In genomic region chr6:108566406-108566805, GRCh38 we compare ENCODE assay signal across 10 cellular contexts. TPM values are rescaled to one million over a fixed set of nuclear protein-coding genes. Genes with fewer than 3 reads are reported as not detected.
DNase-seq lines count a peak whose midpoint lies in the region; ATAC-seq, FAIRE-seq and TF ChIP-seq lines count a peak whose summit lies in the region.
"Had no signal": no experiment of that assay in that cellular context is flagged by ENCODE, and none has a peak within 500 bp of the region (broad histone marks: within the 10 kb centered on the region; RNA-seq: fewer than 3 reads in every experiment).

No MANE protein-coding gene starts in this region.

- peaks cover 17% of the 10 kb centered on the region; the same call in 1 of the 2 replicates for H3K36me3 ChIP-seq in KMS-11 (ENCODE audit: insufficient read depth)
- H3K36me3 ChIP-seq in HepG2 (replicated peaks in 1 of 2; ENCODE audit: control insufficient read depth in 1 of 2, insufficient read depth in 2 of 2, low read length in 2 of 2): peaks cover 16 to 51% of the 10 kb centered on the region in 2 experiments

- no peak overlapping the region for H3K4me3 ChIP-seq in KMS-11 (IDR thresholded peaks at IDR 0.05; ENCODE audit: insufficient read depth, low read depth, low read length)
- no peak overlapping the region; a peak in 1 of 6 replicates for H3K4me3 ChIP-seq in HepG2 (replicated peaks in 1 of 3; ENCODE audit: insufficient read depth in 1 of 3, low read depth in 2 of 3, low read length in 3 of 3)

- TF ChIP-seq POLR2A in HepG2 (IDR thresholded peaks at IDR 0.05; ENCODE audit: insufficient read depth in 1 of 2, low read depth in 2 of 2, low read length in 2 of 2): no peak

- H3K9ac ChIP-seq in KMS-11: peak overlapping the region; percentile 94; the same call in 1 of the 2 replicates
- H3K9ac ChIP-seq in HepG2 (ENCODE audit: insufficient read depth, low read depth, low read length): no peak overlapping the region

- peaks cover 33% of the 10 kb centered on the region for H4K20me1 ChIP-seq in KMS-11 (ENCODE audit: insufficient read depth)
- H4K20me1 ChIP-seq in HepG2 (ENCODE audit: insufficient read depth, low read length): peaks cover 54% of the 10 kb centered on the region

- H3K79me2 ChIP-seq in KMS-11 (ENCODE audit: insufficient read depth, low read depth): peaks cover 100% of the 10 kb centered on the region
- peaks cover 96% of the 10 kb centered on the region for H3K79me2 ChIP-seq in HepG2 (ENCODE audit: insufficient read depth, low read length)

- H3K4me3 Mint-ChIP-seq in activated CD4-positive, alpha-beta memory T cell treated with anti-CD3 and anti-CD28 coated beads, Interleukin-2, amount 10 ng/mL, durations not matched to agents 7 days and 5 days: no peak overlapping the region
- peak overlapping the region; percentile 17 to 69 for H3K4me3 Mint-ChIP-seq in stimulated activated naive B cell treated with anti-CD40 and anti-IgM and Interleukin-4, amounts not matched to agents 10 μg/mL and 1 μg/mL and 100 μg/mL, for 72 hours
- H3K4me3 Mint-ChIP-seq: nephron progenitor cell had no signal

- no peak for ATAC-seq in HepG2
- ATAC-seq in stimulated activated naive B cell treated with anti-CD40 and anti-IgM and Interleukin-4, amounts not matched to agents 10 μg/mL and 1 μg/mL and 100 μg/mL, for 72 hours (replicated peaks): no peak
- ATAC-seq in GM19035 (IDR thresholded peaks at IDR 0.05; ENCODE audit: unreplicated experiment): no peak

- H3K4me1 ChIP-seq in KMS-11 (ENCODE audit: low read depth, poor library complexity, severe bottlenecking) (peaks cover 66% of the 10 kb centered on the region), HepG2 (ENCODE audit: insufficient read depth, low read length) (peaks cover 51% of the 10 kb centered on the region)

- no peak for TF ChIP-seq RAD21 in HepG2 (CRISPR knock-in tag; IDR thresholded peaks at IDR 0.05)

- peaks cover 5% of the 10 kb centered on the region for H3K27me3 Mint-ChIP-seq in activated CD4-positive, alpha-beta memory T cell treated with anti-CD3 and anti-CD28 coated beads, Interleukin-2, amount 10 ng/mL, durations not matched to agents 7 days and 5 days
- peaks cover 6 to 8% of the 10 kb centered on the region in 2 donors for H3K27me3 Mint-ChIP-seq in stimulated activated naive B cell treated with anti-CD40 and anti-IgM and Interleukin-4, amounts not matched to agents 10 μg/mL and 1 μg/mL and 100 μg/mL, for 72 hours

- H3K4me1 Mint-ChIP-seq in activated CD4-positive, alpha-beta memory T cell treated with anti-CD3 and anti-CD28 coated beads, Interleukin-2, amount 10 ng/mL, durations not matched to agents 7 days and 5 days: peaks cover 61% of the 10 kb centered on the region
- H3K4me1 Mint-ChIP-seq in stimulated activated naive B cell treated with anti-CD40 and anti-IgM and Interleukin-4, amounts not matched to agents 10 μg/mL and 1 μg/mL and 100 μg/mL, for 72 hours: peaks cover 36 to 70% of the 10 kb centered on the region in 2 donors

- no TSS peak for BruUV-seq in HepG2 (replicated peaks; lab: Mats Ljungman, UMichigan)

- H3K27ac ChIP-seq in KMS-11 (peak overlapping the region; percentile 91; the same call in 1 of the 2 replicates), HepG2 (ENCODE audit: extremely low read length, insufficient read depth, low read length) (peak overlapping the region; percentile 53)

- in situ Hi-C loops in HepG2 (cut with HindIII; ENCODE audit: extremely low pct_ligation_motif_present, low pct_unique_long_range_greater_than_20kb): no loop called here

- peak overlapping the region; percentile 73 for H3K27ac Mint-ChIP-seq in activated CD4-positive, alpha-beta memory T cell treated with anti-CD3 and anti-CD28 coated beads, Interleukin-2, amount 10 ng/mL, durations not matched to agents 7 days and 5 days
- peak overlapping the region; percentile 87 for H3K27ac Mint-ChIP-seq in stimulated activated naive B cell treated with anti-CD40 and anti-IgM and Interleukin-4, amounts not matched to agents 10 μg/mL and 1 μg/mL and 100 μg/mL, for 72 hours
- H3K27ac Mint-ChIP-seq: nephron progenitor cell had no signal

- H2AFZ ChIP-seq in KMS-11 (ENCODE audit: low read depth) (no peak overlapping the region), HepG2 (ENCODE audit: low read length) (no peak overlapping the region)

- TF ChIP-seq EP300 in HepG2 (IDR thresholded peaks at IDR 0.05; ENCODE audit: low read depth in 2 of 2, low read length in 2 of 2) (no peak), HepG2 (CRISPR knock-in tag; IDR thresholded peaks at IDR 0.05; ENCODE audit: borderline replicate concordance) (no peak)

- POLR2A ChIA-PET in activated CD4-positive, alpha-beta memory T cell treated with anti-CD3 and anti-CD28 coated beads, Interleukin-2, amount 10 ng/mL, durations not matched to agents 7 days and 5 days (lab: Charles Lee): interaction anchor here (1.1 to 3.3 kb wide), 4 partner anchors 9 to 270 kb away, joined by 3 to 11 read pairs (median 4); no protein-coding TSS in a partner anchor
- POLR2A ChIA-PET in HepG2 (lab: Yijun Ruan, JAX): interaction anchor here (0.8 kb wide), 1 partner anchor 197 kb away, joined by 3 read pairs; no protein-coding TSS in a partner anchor

- TF ChIP-seq CTCF in KMS-11 (conservative IDR thresholded peaks at IDR 0.05; ENCODE audit: low read depth, low read length) (no peak), HepG2 (CRISPR knock-in tag; IDR thresholded peaks at IDR 0.05) (no peak), D721Med (IDR thresholded peaks at IDR 0.05; ENCODE audit: insufficient read depth, missing control alignments) (no peak)

- DNase-seq in activated CD4-positive, alpha-beta memory T cell treated with anti-CD3 and anti-CD28 coated beads, Interleukin-2, amount 10 ng/mL, durations not matched to agents 7 days and 5 days: no peak
- DNase-seq in HepG2 (ENCODE audit: low spot score) (no peak), mesenteric fat pad (ENCODE audit: low spot score) (no peak), HCEC 1CT (no peak), D721Med (ENCODE audit: insufficient read length, low spot score) (no peak)
- DNase-seq in stimulated activated naive B cell treated with anti-CD40 and anti-IgM and Interleukin-4, amounts not matched to agents 10 μg/mL and 1 μg/mL and 100 μg/mL, for 72 hours: no peak
- DNase-seq: NCI-H2081 treated with DMSO at 0.1 percent for 48 hours, nephron progenitor cell had no signal

- no peaks in the 10 kb centered on the region for H3K9me3 Mint-ChIP-seq in activated CD4-positive, alpha-beta memory T cell treated with anti-CD3 and anti-CD28 coated beads, Interleukin-2, amount 10 ng/mL, durations not matched to agents 7 days and 5 days
- peaks cover 2 to 3% of the 10 kb centered on the region in 2 donors for H3K9me3 Mint-ChIP-seq in stimulated activated naive B cell treated with anti-CD40 and anti-IgM and Interleukin-4, amounts not matched to agents 10 μg/mL and 1 μg/mL and 100 μg/mL, for 72 hours
- H3K9me3 Mint-ChIP-seq: nephron progenitor cell had no signal

- intact Hi-C loops in HepG2 (cut with micrococcal nuclease; ENCODE audit: unreplicated experiment): loop anchor here (10.0 kb wide), 1 partner anchor 148 kb away; no protein-coding TSS in a partner anchor

- no peak for FAIRE-seq in HepG2 (lab: Jason Lieb, UNC)
- no peak for FAIRE-seq in D721Med (lab: Jason Lieb, UNC)

- H3K9me3 ChIP-seq in HepG2 (ENCODE audit: low read length): no peaks in the 10 kb centered on the region

- H3K27me3 ChIP-seq in KMS-11 (ENCODE audit: insufficient read depth, low read depth) (no peaks in the 10 kb centered on the region), HepG2 (ENCODE audit: control insufficient read depth in 1 of 2, insufficient read depth in 2 of 2, low read length in 2 of 2) (no peaks in the 10 kb centered on the region; a peak in 1 of 5 replicates)

- CTCF ChIA-PET in activated CD4-positive, alpha-beta memory T cell treated with anti-CD3 and anti-CD28 coated beads, Interleukin-2, amount 10 ng/mL, durations not matched to agents 7 days and 5 days (lab: Charles Lee): interaction anchor here (1.0 to 1.6 kb wide), 2 partner anchors 25 to 270 kb away, joined by 3 read pairs; no protein-coding TSS in a partner anchor
- CTCF ChIA-PET in HepG2 (lab: Yijun Ruan, JAX; ENCODE audit: low intra/inter-chr PET ratio, low total read pairs): no interaction called here

- H3K4me2 ChIP-seq in KMS-11: peak overlapping the region; percentile 86
- peak overlapping the region; percentile 94; the same call in 1 of the 2 replicates for H3K4me2 ChIP-seq in HepG2 (ENCODE audit: low read depth, low read length)

- peaks cover 59% of the 10 kb centered on the region for H3K36me3 Mint-ChIP-seq in activated CD4-positive, alpha-beta memory T cell treated with anti-CD3 and anti-CD28 coated beads, Interleukin-2, amount 10 ng/mL, durations not matched to agents 7 days and 5 days (ENCODE audit: low read depth)
- H3K36me3 Mint-ChIP-seq in stimulated activated naive B cell treated with anti-CD40 and anti-IgM and Interleukin-4, amounts not matched to agents 10 μg/mL and 1 μg/mL and 100 μg/mL, for 72 hours: peaks cover 18 to 34% of the 10 kb centered on the region in 2 donors

RNA-seq across cellular contexts. Expression of gene FOXO3, which starts 5.7 kb away (rescaled TPM):
- total RNA-seq in activated CD4-positive, alpha-beta memory T cell treated with anti-CD3 and anti-CD28 coated beads, Interleukin-2, amount 10 ng/mL, durations not matched to agents 7 days and 5 days: 10 to 100 TPM; 19.1 to 19.3 TPM
- total RNA-seq in HepG2 (2016; rRNA removed; fragmentation: Illumina TruSeq; extraction: Trizol) (16.0 and 16.9 TPM in 2 replicates), mesenteric fat pad (94.0 TPM)
- 32.6 and 35.1 TPM in 2 replicates for total RNA-seq in HepG2 (2016; cell fraction: cytosol; rRNA removed; fragmentation: Illumina TruSeq; extraction: Trizol; ENCODE audit: low read depth)
- total RNA-seq in HepG2 (2016; cell fraction: insoluble cytoplasmic fraction; rRNA removed; fragmentation: Illumina TruSeq; extraction: Trizol): 15.7 and 15.9 TPM in 2 replicates
- 26.2 and 29.7 TPM in 2 replicates for total RNA-seq in HepG2 (2016; cell fraction: membrane; rRNA removed; fragmentation: Illumina TruSeq; extraction: Trizol)
- 14.0 and 14.8 TPM in 2 replicates for total RNA-seq in HepG2 (2016; cell fraction: nucleus; rRNA removed; fragmentation: Illumina TruSeq; extraction: Trizol)
- 21.3 and 22.5 TPM in 2 replicates for polyA plus RNA-seq in HepG2 (2011; rRNA removed)
- polyA plus RNA-seq in HepG2 (2011; cell fraction: cytosol; rRNA removed): 14.1 and 14.6 TPM in 2 replicates
- 17.2 and 17.5 TPM in 2 replicates for polyA plus RNA-seq in HepG2 (2011; cell fraction: nucleus; rRNA removed)
- 16.0 and 18.2 TPM in 2 replicates for polyA plus RNA-seq in HepG2 (2012)
- polyA plus RNA-seq in HepG2 (2016; cell fraction: cytosol; fragmentation: Illumina TruSeq; extraction: Trizol; ENCODE audit: low read depth): 0.35 and 0.42 TPM in 2 replicates
- 11.8 and 12.6 TPM in 2 replicates for polyA plus RNA-seq in HepG2 (2016; cell fraction: insoluble cytoplasmic fraction; fragmentation: Illumina TruSeq; extraction: Trizol; ENCODE audit: low read depth)
- polyA plus RNA-seq in HepG2 (2016; cell fraction: membrane; fragmentation: Illumina TruSeq; extraction: Trizol; ENCODE audit: low read depth): 1.3 and 1.4 TPM in 2 replicates
- polyA plus RNA-seq in HepG2 (2016; cell fraction: nucleus; fragmentation: Illumina TruSeq; extraction: Trizol; ENCODE audit: insufficient read depth, low read depth): 10.9 and 12.0 TPM in 2 replicates
- polyA minus RNA-seq in HepG2 (2011; rRNA and poly(A)+ RNA removed; ENCODE audit: low replicate concordance): 76.4 and 181 TPM in 2 replicates
- 34.7 and 39.1 TPM in 2 replicates for polyA minus RNA-seq in HepG2 (2011; cell fraction: cytosol; rRNA and poly(A)+ RNA removed)
- polyA minus RNA-seq in HepG2 (2011; cell fraction: nucleus; rRNA and poly(A)+ RNA removed): 43.9 and 53.5 TPM in 2 replicates
